Comparison of ENCODE assay signal across 11 cellular contexts in the genomic region with DNA sequence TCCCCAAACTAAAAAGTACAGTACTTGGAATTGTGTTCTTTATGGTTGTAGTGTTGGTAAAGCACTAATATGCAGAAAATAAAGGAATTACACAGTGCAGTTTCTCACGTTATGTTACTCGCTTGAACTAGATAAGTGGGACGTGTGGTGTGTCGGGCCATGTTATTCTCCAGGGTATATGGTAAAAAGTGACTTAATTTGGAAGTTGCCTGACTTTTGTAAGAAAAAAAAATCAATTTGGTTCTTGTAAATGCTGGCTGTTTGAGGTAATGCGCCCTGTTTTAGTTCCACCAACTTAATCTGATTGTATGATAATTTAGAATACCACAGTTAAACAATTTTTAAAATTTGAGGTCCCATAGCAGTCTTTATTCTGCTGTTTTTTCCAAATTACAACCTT. TPM values are rescaled to one million over a fixed set of nuclear protein-coding genes. Genes with fewer than 3 reads are reported as not detected.
DNase-seq lines count a peak whose midpoint lies in the region; ATAC-seq and TF ChIP-seq lines count a peak whose summit lies in the region.
"Had no signal": no experiment of that assay in that cellular context is flagged by ENCODE, and none has a peak within 500 bp of the region (broad histone marks: within the 10 kb centered on the region; RNA-seq: fewer than 3 reads in every experiment).

No MANE protein-coding gene starts in this region.

- no peaks in the 10 kb centered on the region for H3K27me3 Mint-ChIP-seq in nephron (ENCODE audit: low read depth)

- H3K36me3 ChIP-seq in BE2C, result peaks cover 14% of the 10 kb centered on the region
- H3K36me3 ChIP-seq in KMS-11 (ENCODE audit: insufficient read depth), result 0 out of 2 replicates have a peak, but pooled peaks cover 2% of the 10 kb centered on the region

- no peak for TF ChIP-seq CTCF in BE2C (IDR thresholded peaks at IDR 0.05; ENCODE audit: low read depth, low read length)
- no peak for TF ChIP-seq CTCF in KMS-11 (conservative IDR thresholded peaks at IDR 0.05; ENCODE audit: low read depth, low read length)
- no peak for TF ChIP-seq CTCF in cardiac fibroblast (IDR thresholded peaks at IDR 0.05; ENCODE audit: low read depth, low read length)
- TF ChIP-seq CTCF in nephron (IDR thresholded peaks at IDR 0.05; ENCODE audit: unreplicated experiment in 3 of 3), result no peak

- ATAC-seq in GM19455 (IDR thresholded peaks at IDR 0.05; ENCODE audit: unreplicated experiment), result no peak

- peaks cover 38% of the 10 kb centered on the region for H3K4me1 Mint-ChIP-seq in nephron

- peak overlapping the region in 1 of 3 experiments; percentile 42 for H3K27ac Mint-ChIP-seq in nephron

- H3K4me3 Mint-ChIP-seq in nephron, result peak overlapping the region; percentile 55 to 73 (median 58)

- peak overlapping the region; percentile 92 for H3K4me2 ChIP-seq in KMS-11

- H3K27ac ChIP-seq in KMS-11, result peak overlapping the region; percentile 96; the same call in 1 of the 2 replicates

- no peaks in the 10 kb centered on the region for H3K9me3 Mint-ChIP-seq in nephron

- H3K4me1 ChIP-seq in BE2C (peaks cover 2% of the 10 kb centered on the region; the same call in 1 of the 2 replicates), KMS-11 (ENCODE audit: low read depth, poor library complexity, severe bottlenecking) (peaks cover 26% of the 10 kb centered on the region)

- no peak overlapping the region for H2AFZ ChIP-seq in KMS-11 (ENCODE audit: low read depth)

- peaks cover 40% of the 10 kb centered on the region for H3K36me3 Mint-ChIP-seq in nephron (ENCODE audit: low read depth)

- no peaks in the 10 kb centered on the region for H3K9me3 ChIP-seq in BE2C

- H3K4me3 ChIP-seq in BE2C (ENCODE audit: low read depth, low read length), result peak overlapping the region; percentile 88
- no peak overlapping the region for H3K4me3 ChIP-seq in KMS-11 (IDR thresholded peaks at IDR 0.05; ENCODE audit: insufficient read depth, low read depth, low read length)
- peak overlapping the region; percentile 11 to 92 for H3K4me3 ChIP-seq in cardiac fibroblast (replicated peaks in 1 of 2; ENCODE audit: low read depth in 2 of 2, low read length in 2 of 2)
- H3K4me3 ChIP-seq: lung had no signal

- peaks cover 18% of the 10 kb centered on the region for H4K20me1 ChIP-seq in KMS-11 (ENCODE audit: insufficient read depth)

- H3K9ac ChIP-seq in KMS-11, result no peak overlapping the region

- H3K79me2 ChIP-seq in KMS-11 (ENCODE audit: insufficient read depth, low read depth), result peaks cover 59% of the 10 kb centered on the region

- DNase-seq in BE2C (no peak), cardiac fibroblast (ENCODE audit: low read depth in 2 of 2) (peak in 1 of 2 donors; percentile 43), nucleus accumbens (lab: John Stamatoyannopoulos, UW) (no peak), NCI-H1092 (lab: John Stamatoyannopoulos, UW) (no peak), AG08396 (ENCODE audit: low spot score) (no peak)
- DNase-seq: NCI-H748 treated with DMSO at 0.1 percent for 48 hours; stimulated activated naive CD4-positive, alpha-beta T cell had no signal

- H3K27me3 ChIP-seq in BE2C, result no peaks in the 10 kb centered on the region
- no peaks in the 10 kb centered on the region for H3K27me3 ChIP-seq in KMS-11 (ENCODE audit: insufficient read depth, low read depth)

RNA-seq across cellular contexts. Expression of gene ARF6, which starts 4.1 kb away (rescaled TPM):
- 34.3 TPM for polyA plus RNA-seq in BE2C (2012; ENCODE audit: insufficient read depth, insufficient read length, low read depth)

RNA-seq across cellular contexts. Expression of gene NEMF, which starts 44.4 kb away (rescaled TPM):
- polyA plus RNA-seq in BE2C (2012; ENCODE audit: insufficient read depth, insufficient read length, low read depth), result 25.0 TPM
